In genomic region chr10:112811741-112812551, GRCh38 we compare ENCODE assay signal across 9 cellular contexts.
DNase-seq lines count a peak whose midpoint lies in the region; ATAC-seq and TF ChIP-seq lines count a peak whose summit lies in the region.
"Had no signal": no experiment of that assay in that cellular context is flagged by ENCODE, and none has a peak within 500 bp of the region (broad histone marks: within the 10 kb centered on the region; RNA-seq: fewer than 3 reads in every experiment).

No MANE protein-coding gene starts in this region.

- H3K36me3 ChIP-seq in upper lobe of left lung: no peaks in the 10 kb centered on the region

- TF ChIP-seq CTCF in MCF 10A (IDR thresholded peaks at IDR 0.05; ENCODE audit: unreplicated experiment): no peak
- peak in 1 of 6 experiments; percentile 20 for TF ChIP-seq CTCF in upper lobe of left lung (IDR thresholded peaks at IDR 0.05)
- no peak for TF ChIP-seq CTCF in GM20000 (IDR thresholded peaks at IDR 0.05; ENCODE audit: extremely low read depth, missing control alignments)

- CTCF ChIA-PET in MCF 10A (lab: Yijun Ruan, JAX): interaction anchor here (0.6 to 1.7 kb wide), 8 partner anchors 13 to 318 kb away, joined by 3 to 5 read pairs (median 3); no protein-coding TSS in a partner anchor

- peak overlapping the region in 1 of 4 donors; percentile 4 for H3K4me3 ChIP-seq in upper lobe of left lung

- peaks cover 10% of the 10 kb centered on the region for H3K36me3 Mint-ChIP-seq in MCF 10A (ENCODE audit: insufficient read depth, unreplicated experiment)

- H3K9me3 Mint-ChIP-seq in MCF 10A (ENCODE audit: unreplicated experiment): peaks cover 7% of the 10 kb centered on the region

- H3K27me3 ChIP-seq in upper lobe of left lung: no peaks in the 10 kb centered on the region

- POLR2A ChIA-PET in MCF 10A (lab: Yijun Ruan, JAX): interaction anchor here (0.7 to 3.5 kb wide), 13 partner anchors 14 to 622 kb away, joined by 3 to 11 read pairs (median 3); partner anchors contain the start of gene TCF7L2

- no peak for TF ChIP-seq EP300 in upper lobe of left lung (IDR thresholded peaks at IDR 0.05)

- peak overlapping the region in 3 of 4 donors; percentile 26 to 63 (median 53) for H3K27ac ChIP-seq in upper lobe of left lung

- no peak for TF ChIP-seq POLR2A in upper lobe of left lung (IDR thresholded peaks at IDR 0.05)

- peaks cover 35% of the 10 kb centered on the region for H3K4me1 Mint-ChIP-seq in MCF 10A (ENCODE audit: insufficient read depth, unreplicated experiment)

- H3K27ac Mint-ChIP-seq in MCF 10A (ENCODE audit: low read depth, unreplicated experiment): peak overlapping the region; percentile 87

- BruUV-seq in MCF 10A (replicated peaks; lab: Mats Ljungman, UMichigan): no TSS peak

- peak overlapping the region; percentile 65 for H3K4me3 Mint-ChIP-seq in MCF 10A (ENCODE audit: unreplicated experiment)

- intact Hi-C loops in MCF 10A (cut with micrococcal nuclease): loop anchor here (2.0 to 5.0 kb wide), 2 partner anchors 103 to 140 kb away; partner anchors contain the start of gene TCF7L2

- peaks cover 8 to 20% (median 12%) of the 10 kb centered on the region in 4 donors for H3K4me1 ChIP-seq in upper lobe of left lung

- H3K27me3 Mint-ChIP-seq in MCF 10A (ENCODE audit: insufficient read depth, unreplicated experiment): no peaks in the 10 kb centered on the region

- DNase-seq in HT1080 (ENCODE audit: low read depth) (peak; percentile 91), MCF 10A (ENCODE audit: unreplicated experiment) (peak; percentile 89), left kidney (ENCODE audit: low read depth, low spot score) (peak; percentile 60), upper lobe of left lung (peak; percentile 64 to 74), GM20000 (ENCODE audit: low spot score) (no peak)
- DNase-seq: hippocampal formation, substantia nigra had no signal

- 58 to 60% methylated on average over 14 of the region's 14 CpGs for WGBS in upper lobe of left lung, 2 donors

- no peaks in the 10 kb centered on the region for H3K9me3 ChIP-seq in upper lobe of left lung

- peak; percentile 82 to 90 for ATAC-seq in upper lobe of left lung (ENCODE audit: low FRiP score in 2 of 2)
- no peak for ATAC-seq in GM21576 (IDR thresholded peaks at IDR 0.05; ENCODE audit: unreplicated experiment)
- ATAC-seq in HG02763 (IDR thresholded peaks at IDR 0.05; ENCODE audit: unreplicated experiment): no peak

Comparison
In these comparisons a context has a peak if more than half of its experiments do, and no peak if none do; other contexts are left out.
1. ATAC-seq: peak in upper lobe of left lung (2 of 2); none in GM21576 (single experiment) and HG02763 (single experiment).